Comparison of ENCODE assay signal across 29 cellular contexts in genomic region chr11:126436209-126436608, GRCh38.
"Had no signal": no experiment of that assay in that cellular context is flagged by ENCODE, and none has a peak within 500 bp of the region (broad histone marks: within the 10 kb centered on the region; RNA-seq: fewer than 3 reads in every experiment).

No MANE protein-coding gene starts in this region.

- ATAC-seq: activated CD8-positive, alpha-beta T cell treated with anti-CD3 and anti-CD28 coated beads for 36 hours; activated T-cell treated with anti-CD3 and anti-CD28 coated beads, Interleukin-2, amount 50 U/mL, for 4 hours; activated T-helper 17 cell treated with anti-CD3 and anti-CD28 coated beads, Interleukin-2, amount 50 U/mL, for 72 hours; lower lobe of right lung; mucosa of descending colon; natural killer cell treated with Interleukin-12 subunit alpha and Interleukin-12 subunit beta and Interleukin-15 and Interleukin-18, amount 100 ng/mL, for 72 hours; stimulated activated memory B cell treated with anti-CD40 and anti-IgM and Interleukin-4, amounts not matched to agents 10 μg/mL and 1 μg/mL and 100 μg/mL, for 72 hours; stimulated activated naive CD8-positive, alpha-beta T cell treated with anti-CD3 and anti-CD28 coated beads, Interleukin-15, amount 100 ng/mL, for 72 hours had no signal

- H3K4me1 ChIP-seq: uterus had no signal

- FAIRE-seq: keratinocyte, small intestine had no signal

- H3K79me2 ChIP-seq: hepatocyte had no signal

- H3K27ac ChIP-seq: esophagus squamous epithelium, hepatocyte, lower lobe of right lung, neutrophil, sigmoid colon, uterus had no signal

- DNase-seq: activated B cell treated with CpG ODN at 0.5 μM for 24 hours; activated CD4-positive, alpha-beta T cell treated with anti-CD3 and anti-CD28 coated beads, Interleukin-2, amount 50 U/mL, for 1 hour; activated CD8-positive, alpha-beta T cell treated with anti-CD3 and anti-CD28 coated beads for 36 hours; activated gamma-delta T cell treated with Interleukin-2 at 50 U/mL for 16 hours; activated naive CD4-positive, alpha-beta T cell treated with anti-CD3 and anti-CD28 coated beads, Interleukin-2, amount 50 U/mL, for 16 hours; activated T-cell treated with anti-CD3 and anti-CD28 coated beads, Interleukin-2, amount 50 U/mL, for 4 hours; amniotic stem cell; central memory CD4-positive, alpha-beta T cell; endodermal cell; esophagus squamous epithelium; foreskin melanocyte; lower lobe of right lung; mesenchymal stem cell; mucosa of descending colon; sigmoid colon; small intestine; stimulated activated CD4-positive, alpha-beta T cell treated with anti-CD3 and anti-CD28 coated beads, Interleukin-1b, Interleukin-23, amount 100 ng/mL, for 48 hours; stimulated activated CD4-positive, alpha-beta T cell treated with anti-CD3 and anti-CD28 coated beads, Interleukin-4, amount 100 ng/mL, for 4 hours; stimulated activated CD8-positive, alpha-beta memory T cell treated with anti-CD3 and anti-CD28 coated beads, Interleukin-4, amount 100 ng/mL, for 48 hours; stimulated activated naive CD8-positive, alpha-beta T cell treated with anti-CD3 and anti-CD28 coated beads, Interleukin-15, amount 100 ng/mL, for 72 hours; substantia nigra; T-helper 2 cell; uterus had no signal

- H3K27me3 ChIP-seq: neutrophil, uterus had no signal

- H2AFZ ChIP-seq: hepatocyte had no signal

- H3K4me3 ChIP-seq: esophagus squamous epithelium, hepatocyte, lower lobe of right lung, mucosa of descending colon, sigmoid colon, uterus had no signal

- H3K36me3 ChIP-seq: esophagus squamous epithelium, lower lobe of right lung, neutrophil, sigmoid colon, uterus had no signal

- H3K9me3 ChIP-seq: esophagus squamous epithelium, lower lobe of right lung, mucosa of descending colon, neutrophil, sigmoid colon, uterus had no signal

- H3K4me2 ChIP-seq: hepatocyte had no signal
